Comparison of ENCODE assay signal across 1 cellular context in the genomic region with DNA sequence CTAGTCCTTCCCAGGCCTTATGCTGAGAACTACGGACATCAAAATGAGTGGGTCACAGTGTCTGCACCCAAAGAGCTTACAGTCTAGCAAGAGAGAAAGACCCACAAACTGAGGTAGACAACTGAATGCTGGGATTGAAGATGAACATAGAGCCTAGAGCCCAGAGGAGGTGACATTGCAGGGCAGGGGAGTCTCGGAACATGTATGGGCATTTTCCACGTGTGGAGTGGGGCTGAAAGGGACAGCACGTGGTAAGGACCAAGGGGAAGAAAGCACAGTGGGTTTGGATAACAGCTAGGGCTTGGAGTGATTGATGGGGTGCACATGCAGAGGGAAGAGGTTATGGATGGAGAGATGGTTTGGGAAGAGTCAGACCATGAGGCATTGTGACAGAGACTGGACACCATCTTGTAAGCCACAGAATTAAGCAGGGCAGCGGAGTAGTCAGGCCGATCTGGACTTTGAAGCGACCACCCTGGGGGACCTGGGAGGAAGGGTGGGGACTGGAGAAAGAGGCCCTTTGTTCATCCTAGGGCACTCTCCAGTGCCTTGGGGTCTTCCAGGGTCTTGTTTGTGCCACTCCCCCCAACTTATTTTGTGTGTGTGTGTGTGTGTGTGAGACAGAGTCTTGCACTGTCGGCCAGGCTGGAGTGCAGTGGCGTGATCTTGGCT.
TF ChIP-seq lines count a peak whose summit lies in the region.

No MANE protein-coding gene starts in this region.

TF ChIP-seq in H1, 55 proteins besides CTCF, POLR2A, EP300 and RAD21:
- TF ChIP-seq, protein P1, sequence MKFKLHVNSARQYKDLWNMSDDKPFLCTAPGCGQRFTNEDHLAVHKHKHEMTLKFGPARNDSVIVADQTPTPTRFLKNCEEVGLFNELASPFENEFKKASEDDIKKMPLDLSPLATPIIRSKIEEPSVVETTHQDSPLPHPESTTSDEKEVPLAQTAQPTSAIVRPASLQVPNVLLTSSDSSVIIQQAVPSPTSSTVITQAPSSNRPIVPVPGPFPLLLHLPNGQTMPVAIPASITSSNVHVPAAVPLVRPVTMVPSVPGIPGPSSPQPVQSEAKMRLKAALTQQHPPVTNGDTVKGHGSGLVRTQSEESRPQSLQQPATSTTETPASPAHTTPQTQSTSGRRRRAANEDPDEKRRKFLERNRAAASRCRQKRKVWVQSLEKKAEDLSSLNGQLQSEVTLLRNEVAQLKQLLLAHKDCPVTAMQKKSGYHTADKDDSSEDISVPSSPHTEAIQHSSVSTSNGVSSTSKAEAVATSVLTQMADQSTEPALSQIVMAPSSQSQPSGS (IDR thresholded peaks at IDR 0.05; ENCODE audit: low read length), result no peak
